In the genomic region with DNA sequence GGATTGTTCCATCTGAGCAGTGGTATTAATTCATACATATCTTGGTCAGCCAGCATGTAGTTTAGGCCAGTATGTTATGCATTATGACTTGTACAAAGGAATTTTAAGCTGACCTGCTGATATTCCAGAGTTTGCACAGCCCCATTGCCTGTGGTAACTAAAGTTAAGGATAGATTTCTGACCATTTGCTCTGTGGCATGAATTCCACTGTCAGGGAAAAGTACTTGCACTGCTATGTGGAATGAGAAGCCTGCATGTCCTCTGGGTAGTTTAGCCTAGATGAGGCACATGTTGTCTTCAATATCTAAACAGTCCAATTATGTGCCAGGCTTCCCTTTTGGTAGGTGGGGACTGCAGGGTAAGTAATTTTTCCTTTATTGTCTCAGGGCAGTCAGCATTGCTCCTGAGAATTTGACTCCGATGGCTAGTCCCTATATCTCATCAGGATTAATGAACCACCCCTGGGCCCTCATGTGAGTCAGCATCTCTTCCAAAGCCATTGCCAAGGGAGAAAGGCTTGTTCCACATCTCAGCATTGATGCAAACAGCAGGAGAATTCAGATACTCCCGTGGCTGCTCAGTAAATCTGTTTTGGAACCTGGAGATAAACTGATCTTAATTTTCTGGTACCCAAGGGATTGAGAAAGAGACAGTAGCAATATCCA, we compare ENCODE assay signal across 17 cellular contexts. TPM values are rescaled to one million over a fixed set of nuclear protein-coding genes. Genes with fewer than 3 reads are reported as not detected.
DNase-seq lines count a peak whose midpoint lies in the region; ATAC-seq, FAIRE-seq and TF ChIP-seq lines count a peak whose summit lies in the region.
"Had no signal": no experiment of that assay in that cellular context is flagged by ENCODE, and none has a peak within 500 bp of the region (broad histone marks: within the 10 kb centered on the region; RNA-seq: fewer than 3 reads in every experiment).

No MANE protein-coding gene starts in this region.

- no peak overlapping the region for H3K9ac ChIP-seq in keratinocyte (ENCODE audit: control insufficient read depth, extremely low read depth, insufficient read depth, low read length)
- H3K9ac ChIP-seq: neural progenitor cell had no signal

- H3K27ac ChIP-seq in CD4-positive, alpha-beta T cell (ENCODE audit: low read depth, low read length): no peak overlapping the region
- H3K27ac ChIP-seq in keratinocyte (ENCODE audit: control insufficient read depth, insufficient read depth, low read length): no peak overlapping the region
- H3K27ac ChIP-seq: epithelial cell of prostate, neural progenitor cell, PC-9, suprapubic skin had no signal

- no peak for ATAC-seq in CD4-positive, alpha-beta T cell (ENCODE audit: poor library complexity)
- no peak for ATAC-seq in GM21619 (IDR thresholded peaks at IDR 0.05; ENCODE audit: unreplicated experiment)

- H3K9me3 Mint-ChIP-seq in CD4-positive, alpha-beta T cell: no peaks in the 10 kb centered on the region
- no peaks in the 10 kb centered on the region for H3K9me3 Mint-ChIP-seq in activated T-helper 1 cell treated with anti-CD3 and anti-CD28 coated beads, Interleukin-12 subunit alpha, Interleukin-12 subunit beta, Interleukin-2, Interleukin-4 antibody, amounts not matched to agents 30 ng/mL and 10 ng/mL and 1 ng/mL, durations not matched to agents 14 hours and 24 hours and 36 hours

- H4K20me1 ChIP-seq in keratinocyte (ENCODE audit: control insufficient read depth, extremely low read depth, insufficient read depth, low read length): no peaks in the 10 kb centered on the region

- dilution Hi-C loops in keratinocyte (cut with MboI; ENCODE audit: extremely low pct_ligation_motif_present, low sequenced_read_pairs): no loop called here

- H3K36me3 Mint-ChIP-seq in CD4-positive, alpha-beta T cell (ENCODE audit: low read depth): no peaks in the 10 kb centered on the region
- peaks cover 4% of the 10 kb centered on the region for H3K36me3 Mint-ChIP-seq in activated T-helper 1 cell treated with anti-CD3 and anti-CD28 coated beads, Interleukin-12 subunit alpha, Interleukin-12 subunit beta, Interleukin-2, Interleukin-4 antibody, amounts not matched to agents 30 ng/mL and 10 ng/mL and 1 ng/mL, durations not matched to agents 14 hours and 24 hours and 36 hours (ENCODE audit: low read depth)

- no peak overlapping the region for H2AFZ ChIP-seq in keratinocyte (ENCODE audit: control insufficient read depth, low read length)
- H2AFZ ChIP-seq: neural progenitor cell, PC-9 had no signal

- H3K9me1 ChIP-seq in keratinocyte (ENCODE audit: control insufficient read depth, extremely low read depth, insufficient read depth, low read length): peaks cover 5% of the 10 kb centered on the region

- no peak overlapping the region for H3K4me3 ChIP-seq in keratinocyte (ENCODE audit: control insufficient read depth in 2 of 3, extremely low read depth in 1 of 3, insufficient read depth in 2 of 3, low read depth in 1 of 3, low read length in 3 of 3)
- H3K4me3 ChIP-seq: adrenal gland, lung, neural progenitor cell, PC-9, suprapubic skin had no signal

- H3K4me3 Mint-ChIP-seq in CD4-positive, alpha-beta T cell: peak overlapping the region; percentile 54
- no peak overlapping the region for H3K4me3 Mint-ChIP-seq in activated T-helper 1 cell treated with anti-CD3 and anti-CD28 coated beads, Interleukin-12 subunit alpha, Interleukin-12 subunit beta, Interleukin-2, Interleukin-4 antibody, amounts not matched to agents 30 ng/mL and 10 ng/mL and 1 ng/mL, durations not matched to agents 14 hours and 24 hours and 36 hours
- H3K4me3 Mint-ChIP-seq: neural progenitor cell had no signal

- no peaks in the 10 kb centered on the region for H3K36me3 ChIP-seq in keratinocyte (ENCODE audit: control insufficient read depth in 2 of 2, extremely low read depth in 1 of 2, insufficient read depth in 2 of 2, low read length in 2 of 2)
- H3K36me3 ChIP-seq: adrenal gland, BE2C, neural progenitor cell, suprapubic skin had no signal

- H3K27me3 Mint-ChIP-seq in CD4-positive, alpha-beta T cell: no peaks in the 10 kb centered on the region
- H3K27me3 Mint-ChIP-seq in activated T-helper 1 cell treated with anti-CD3 and anti-CD28 coated beads, Interleukin-12 subunit alpha, Interleukin-12 subunit beta, Interleukin-2, Interleukin-4 antibody, amounts not matched to agents 30 ng/mL and 10 ng/mL and 1 ng/mL, durations not matched to agents 14 hours and 24 hours and 36 hours (ENCODE audit: insufficient read depth): no peaks in the 10 kb centered on the region

- H3K4me2 ChIP-seq in keratinocyte (ENCODE audit: control insufficient read depth, extremely low read depth, insufficient read depth, low read depth, low read length): peak overlapping the region; percentile 55
- H3K4me2 ChIP-seq: neural progenitor cell, PC-9 had no signal

- peaks cover 13% of the 10 kb centered on the region for H3K4me1 ChIP-seq in keratinocyte (ENCODE audit: control insufficient read depth, extremely low read depth, insufficient read depth, low read length)
- H3K4me1 ChIP-seq: BE2C had no signal

- TF ChIP-seq CTCF in CD4-positive, alpha-beta T cell (IDR thresholded peaks at IDR 0.05): no peak
- TF ChIP-seq CTCF in keratinocyte (optimal IDR thresholded peaks at IDR 0.05 in 1 of 3, IDR thresholded peaks at IDR 0.05 in 1 of 3, conservative IDR thresholded peaks at IDR 0.05 in 1 of 3; ENCODE audit: extremely low read depth in 1 of 3, insufficient read depth in 2 of 3, low read length in 3 of 3): no peak

- peak overlapping the region; percentile 81 for H3K27ac Mint-ChIP-seq in CD4-positive, alpha-beta T cell
- peak overlapping the region; percentile 36 for H3K27ac Mint-ChIP-seq in activated T-helper 1 cell treated with anti-CD3 and anti-CD28 coated beads, Interleukin-12 subunit alpha, Interleukin-12 subunit beta, Interleukin-2, Interleukin-4 antibody, amounts not matched to agents 30 ng/mL and 10 ng/mL and 1 ng/mL, durations not matched to agents 14 hours and 24 hours and 36 hours
- H3K27ac Mint-ChIP-seq: neural progenitor cell had no signal

- CTCF ChIA-PET in CD4-positive, alpha-beta T cell (lab: Charles Lee): interaction anchor here (1.2 kb wide), 1 partner anchor 470 kb away, joined by 3 read pairs; no protein-coding TSS in a partner anchor

- peaks cover 76% of the 10 kb centered on the region for H3K79me2 ChIP-seq in keratinocyte (ENCODE audit: control insufficient read depth, insufficient read depth, low read length)

- intact Hi-C loops in CD4-positive, alpha-beta T cell (cut with DNase I, micrococcal nuclease): loop anchor here (5.0 kb wide), 2 partner anchors 35 kb away; no protein-coding TSS in a partner anchor
- intact Hi-C loops in activated T-helper 1 cell treated with anti-CD3 and anti-CD28 coated beads, Interleukin-12 subunit alpha, Interleukin-12 subunit beta, Interleukin-2, Interleukin-4 antibody, amounts not matched to agents 30 ng/mL and 10 ng/mL and 1 ng/mL, durations not matched to agents 14 hours and 24 hours and 36 hours (cut with micrococcal nuclease): loop anchor here (5.0 kb wide), 1 partner anchor 280 kb away; no protein-coding TSS in a partner anchor

- no peak for DNase-seq in CD4-positive, alpha-beta T cell
- DNase-seq in EH (ENCODE audit: low read depth): peak; percentile 44
- DNase-seq in activated T-helper 1 cell treated with anti-CD3 and anti-CD28 coated beads, Interleukin-12 subunit alpha, Interleukin-12 subunit beta, Interleukin-2, Interleukin-4 antibody, amounts not matched to agents 30 ng/mL and 10 ng/mL and 1 ng/mL, durations not matched to agents 14 hours and 24 hours and 36 hours (ENCODE audit: low spot score): no peak
- DNase-seq in keratinocyte (ENCODE audit: low read depth, low spot score): no peak
- DNase-seq in mesenteric fat pad (ENCODE audit: low spot score): no peak
- DNase-seq in epidermal melanocyte (ENCODE audit: insufficient read length, low spot score): no peak
- DNase-seq: activated CD8-positive, alpha-beta memory T cell treated with anti-CD3 and anti-CD28 coated beads, Interleukin-2, amount 50 U/mL, for 4 hours; adrenal gland; BE2C; DMS153; NCI-H2081; PC-9 had no signal

- FAIRE-seq in keratinocyte (lab: Jason Lieb, UNC): no peak

- H3K4me1 Mint-ChIP-seq in CD4-positive, alpha-beta T cell (ENCODE audit: low read depth): peaks cover 88% of the 10 kb centered on the region
- H3K4me1 Mint-ChIP-seq in activated T-helper 1 cell treated with anti-CD3 and anti-CD28 coated beads, Interleukin-12 subunit alpha, Interleukin-12 subunit beta, Interleukin-2, Interleukin-4 antibody, amounts not matched to agents 30 ng/mL and 10 ng/mL and 1 ng/mL, durations not matched to agents 14 hours and 24 hours and 36 hours (ENCODE audit: low read depth): peaks cover 67% of the 10 kb centered on the region

- H3K27me3 ChIP-seq in CD4-positive, alpha-beta T cell (ENCODE audit: control insufficient read depth, insufficient read depth, low read length): no peaks in the 10 kb centered on the region
- no peaks in the 10 kb centered on the region for H3K27me3 ChIP-seq in keratinocyte (ENCODE audit: control insufficient read depth, extremely low read depth, insufficient read depth, low read length)
- H3K27me3 ChIP-seq: adrenal gland, BE2C, neural progenitor cell, suprapubic skin had no signal

- POLR2A ChIA-PET in CD4-positive, alpha-beta T cell (lab: Charles Lee): interaction anchor here (1.1 to 3.9 kb wide), 5 partner anchors 11 to 29 kb away, joined by 5 to 26 read pairs (median 7); no protein-coding TSS in a partner anchor

- no peaks in the 10 kb centered on the region for H3K9me3 ChIP-seq in CD4-positive, alpha-beta T cell (ENCODE audit: control insufficient read depth, low read length)
- H3K9me3 ChIP-seq in keratinocyte (ENCODE audit: control insufficient read depth, low read depth, low read length): no peaks in the 10 kb centered on the region
- H3K9me3 ChIP-seq: adrenal gland, BE2C, suprapubic skin had no signal

RNA-seq across cellular contexts. Expression of a gene that starts 30.2 kb away (rescaled TPM):
- total RNA-seq in CD4-positive, alpha-beta T cell: 10 to 100 TPM; 11.8 to 13.0 TPM
- total RNA-seq in activated T-helper 1 cell treated with anti-CD3 and anti-CD28 coated beads, Interleukin-12 subunit alpha, Interleukin-12 subunit beta, Interleukin-2, Interleukin-4 antibody, amounts not matched to agents 30 ng/mL and 10 ng/mL and 1 ng/mL, durations not matched to agents 14 hours and 24 hours and 36 hours: 69.3 and 71.8 TPM in 2 replicates
- 40.4 to 56.8 TPM (median 41.3 TPM) in 3 replicates for polyA plus RNA-seq in keratinocyte
- polyA plus RNA-seq in keratinocyte (2011; ENCODE audit: low read depth): 29.8 TPM
- 30.0 and 75.8 TPM in 2 replicates for polyA plus RNA-seq in keratinocyte (2011; cell fraction: cytosol; rRNA removed)
- 40.0 and 47.9 TPM in 2 replicates for polyA plus RNA-seq in keratinocyte (2011; cell fraction: nucleus; rRNA removed)
- polyA plus RNA-seq in keratinocyte (2012; ENCODE audit: low replicate concordance): 19.9 and 21.2 TPM in 2 replicates
- polyA minus RNA-seq in keratinocyte: 7.9 to 95.7 TPM (median 61.2 TPM) in 3 replicates
- 45.1 TPM for polyA minus RNA-seq in keratinocyte (2011; cell fraction: cytosol; rRNA and poly(A)+ RNA removed)
- polyA minus RNA-seq in keratinocyte (2011; cell fraction: nucleus; rRNA and poly(A)+ RNA removed): 22.3 and 61.3 TPM in 2 replicates
- 103 TPM for total RNA-seq in mesenteric fat pad
